In genomic region chr17:64961561-64962378, GRCh38 we compare ENCODE assay signal across 8 cellular contexts. TPM values are rescaled to one million over a fixed set of nuclear protein-coding genes. Genes with fewer than 3 reads are reported as not detected.
DNase-seq lines count a peak whose midpoint lies in the region; ATAC-seq, FAIRE-seq and TF ChIP-seq lines count a peak whose summit lies in the region.
"Not testable (repeated sequence)": the region's sequence is repeated elsewhere in the genome, so short reads cannot be mapped to it uniquely, and the experiment has no call there.

No MANE protein-coding gene starts in this region.

- H3K9ac ChIP-seq in kidney (ENCODE audit: low read length in 2 of 2), result not testable (repeated sequence)

- 2 to 6% methylated on average over 13 of the region's 13 CpGs for WGBS in sigmoid colon, 2 donors

- H3K4me3 ChIP-seq in AG10803 (ENCODE audit: low read length); kidney (ENCODE audit: low read length in 2 of 2): not testable (repeated sequence)
- peak overlapping the region in 3 of 4 donors; percentile 4 to 34 (median 29) for H3K4me3 ChIP-seq in sigmoid colon

- not testable (repeated sequence) for FAIRE-seq in kidney (lab: Jason Lieb, UNC)

- H3K4me1 ChIP-seq in kidney (ENCODE audit: control insufficient read depth in 1 of 2, insufficient read depth in 1 of 2, low read depth in 1 of 2, low read length in 2 of 2), result not testable (repeated sequence)
- H3K4me1 ChIP-seq in sigmoid colon, result peaks cover 0 to 38% (median 24%) of the 10 kb centered on the region in 4 donors

- peak; percentile 48 for ATAC-seq in GM18873 (IDR thresholded peaks at IDR 0.05; ENCODE audit: low FRiP score, unreplicated experiment)

- H3K9me3 ChIP-seq in kidney (ENCODE audit: control insufficient read depth in 1 of 2, low read length in 2 of 2); sigmoid colon: not testable (repeated sequence)

- TF ChIP-seq EP300 in sigmoid colon (IDR thresholded peaks at IDR 0.05), result not testable (repeated sequence)

- TF ChIP-seq POLR2A in sigmoid colon (IDR thresholded peaks at IDR 0.05), result not testable (repeated sequence)

- H3K27me3 ChIP-seq in sigmoid colon, result not testable (repeated sequence)

- H3K27ac ChIP-seq in VCaP; kidney (ENCODE audit: low read depth in 2 of 2, low read length in 2 of 2): not testable (repeated sequence)
- H3K27ac ChIP-seq in sigmoid colon, result peak overlapping the region; percentile 3 to 78 (median 70)

- intact Hi-C loops in kidney (cut with DNase I), result not testable (repeated sequence)
- intact Hi-C loops in sigmoid colon (cut with DNase I), result loop anchor here (2.0 to 5.0 kb wide), 4 partner anchors 41 to 184 kb away; partner anchors contain the start of gene RGS9

- peak; percentile 58 for TF ChIP-seq CTCF in AG10803 (conservative IDR thresholded peaks at IDR 0.05; ENCODE audit: low read length)
- peak; percentile 73 for TF ChIP-seq CTCF in VCaP (conservative IDR thresholded peaks at IDR 0.05)
- TF ChIP-seq CTCF in kidney (IDR thresholded peaks at IDR 0.05; ENCODE audit: borderline replicate concordance, extremely low read depth, insufficient read depth), result peak; percentile 68
- peak; percentile 55 to 87 (median 73) for TF ChIP-seq CTCF in sigmoid colon (IDR thresholded peaks at IDR 0.05)

- DNase-seq in AG10803 (ENCODE audit: low read depth), result peak; percentile 42
- DNase-seq in HUDEP-2 (lab: John Stamatoyannopoulos, UW; ENCODE audit: unreplicated experiment in 76 of 76), result peak in 47 of 76 experiments; percentile 13 to 81 (median 55)
- peak; percentile 64 for DNase-seq in NCI-H526 treated with DMSO at 0.1 percent for 48 hours (lab: John Stamatoyannopoulos, UW)
- peak; percentile 84 for DNase-seq in cerebellar cortex (ENCODE audit: low spot score)
- not testable (repeated sequence) for DNase-seq in kidney
- DNase-seq in sigmoid colon, result peak; percentile 75

- not testable (repeated sequence) for H3K36me3 ChIP-seq in kidney (ENCODE audit: control insufficient read depth in 1 of 2, insufficient read depth in 2 of 2, low read length in 2 of 2); sigmoid colon

RNA-seq across cellular contexts. Expression of gene LRRC37A3, which starts 42.5 kb away (rescaled TPM):
- total RNA-seq in kidney (14.3 TPM), sigmoid colon (10 to 100 TPM in 1 of 4 donors, 1 to 10 TPM in 3; 3.9 to 17.7 (median 4.5) TPM)
- polyA plus RNA-seq in kidney (ENCODE audit: insufficient read depth, low read depth, low replicate concordance) (13.3 TPM), sigmoid colon (1 to 10 TPM in 1 of 3 donors, not detected in 2; 2.2 TPM)
